1 cellular context compared by ENCODE assay signal in the genomic region with DNA sequence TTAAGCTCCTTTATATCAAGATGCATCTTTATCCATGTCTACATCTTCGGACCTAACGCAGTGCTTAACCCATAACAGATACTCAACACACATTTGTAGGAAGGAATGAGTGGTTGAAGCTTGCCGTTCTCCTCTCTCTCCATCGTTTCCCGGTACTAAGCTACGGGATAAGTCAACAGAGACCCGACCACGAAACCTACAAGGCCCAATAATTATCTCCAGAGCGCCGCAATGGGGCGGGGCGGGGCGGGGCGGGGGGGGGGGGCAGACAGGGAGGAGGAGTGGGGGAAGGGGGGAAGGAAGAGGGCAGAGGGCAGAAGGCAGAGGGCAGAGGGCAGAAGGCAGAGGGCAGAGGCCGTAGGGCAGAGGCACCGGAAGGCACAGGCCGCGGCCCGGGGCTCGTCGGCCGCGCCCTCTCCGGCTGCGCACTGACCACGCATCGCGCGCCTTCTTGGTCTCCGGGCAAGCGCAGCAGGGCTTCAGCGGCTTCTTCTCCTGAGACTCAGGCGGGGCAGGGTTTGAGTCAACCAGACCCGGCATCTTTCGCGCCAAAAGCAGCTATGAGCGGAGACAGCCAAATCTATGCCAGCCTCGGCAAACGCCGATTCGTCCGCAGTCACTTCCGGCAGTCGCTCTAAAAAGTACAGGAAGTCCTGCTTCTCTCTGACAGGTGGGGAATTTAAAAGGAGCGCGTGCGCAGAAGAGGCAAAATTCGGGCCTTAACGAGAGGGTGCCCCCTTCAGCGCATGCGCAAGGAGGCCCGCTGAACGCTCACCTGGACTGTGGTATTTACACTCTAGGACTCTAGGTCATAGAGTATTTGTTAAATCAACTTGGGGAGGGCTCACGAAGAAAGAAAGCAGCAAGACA.
A peak's percentile ranks its signal among the peaks of the same experiment; 100 is the strongest.
TF ChIP-seq lines count a peak whose summit lies in the region.

A gene with protein sequence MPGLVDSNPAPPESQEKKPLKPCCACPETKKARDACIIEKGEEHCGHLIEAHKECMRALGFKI (minus strand): TSS at position 636 of the 870 bp plus-strand sequence. CDS start 96 bp downstream, at position 540.

TF ChIP-seq in HepG2, 621 proteins besides CTCF, POLR2A, EP300 and RAD21 (continued from another document and continues in another):
- TF ChIP-seq, protein P1, sequence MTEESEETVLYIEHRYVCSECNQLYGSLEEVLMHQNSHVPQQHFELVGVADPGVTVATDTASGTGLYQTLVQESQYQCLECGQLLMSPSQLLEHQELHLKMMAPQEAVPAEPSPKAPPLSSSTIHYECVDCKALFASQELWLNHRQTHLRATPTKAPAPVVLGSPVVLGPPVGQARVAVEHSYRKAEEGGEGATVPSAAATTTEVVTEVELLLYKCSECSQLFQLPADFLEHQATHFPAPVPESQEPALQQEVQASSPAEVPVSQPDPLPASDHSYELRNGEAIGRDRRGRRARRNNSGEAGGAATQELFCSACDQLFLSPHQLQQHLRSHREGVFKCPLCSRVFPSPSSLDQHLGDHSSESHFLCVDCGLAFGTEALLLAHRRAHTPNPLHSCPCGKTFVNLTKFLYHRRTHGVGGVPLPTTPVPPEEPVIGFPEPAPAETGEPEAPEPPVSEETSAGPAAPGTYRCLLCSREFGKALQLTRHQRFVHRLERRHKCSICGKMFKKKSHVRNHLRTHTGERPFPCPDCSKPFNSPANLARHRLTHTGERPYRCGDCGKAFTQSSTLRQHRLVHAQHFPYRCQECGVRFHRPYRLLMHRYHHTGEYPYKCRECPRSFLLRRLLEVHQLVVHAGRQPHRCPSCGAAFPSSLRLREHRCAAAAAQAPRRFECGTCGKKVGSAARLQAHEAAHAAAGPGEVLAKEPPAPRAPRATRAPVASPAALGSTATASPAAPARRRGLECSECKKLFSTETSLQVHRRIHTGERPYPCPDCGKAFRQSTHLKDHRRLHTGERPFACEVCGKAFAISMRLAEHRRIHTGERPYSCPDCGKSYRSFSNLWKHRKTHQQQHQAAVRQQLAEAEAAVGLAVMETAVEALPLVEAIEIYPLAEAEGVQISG (CRISPR knock-in tag; IDR thresholded peaks at IDR 0.05), result peak; percentile 99
- TF ChIP-seq KDM5A (IDR thresholded peaks at IDR 0.05; ENCODE audit: borderline replicate concordance, low read length) (0 out of 2 replicates have a peak, but pooled peaks have one; percentile 40), ZNF329 (CRISPR knock-in tag; IDR thresholded peaks at IDR 0.05; ENCODE audit: low read depth) (no peak), ZBTB38 (CRISPR knock-in tag; IDR thresholded peaks at IDR 0.05) (peak; percentile 57; the same call in 1 of the 2 replicates), RNF2 (conservative IDR thresholded peaks at IDR 0.05; ENCODE audit: low read depth) (0 out of 2 replicates have a peak, but pooled peaks have one; percentile 43), NR2C2 (CRISPR knock-in tag; IDR thresholded peaks at IDR 0.05; ENCODE audit: borderline replicate concordance) (peak; percentile 98), EHMT2 (IDR thresholded peaks at IDR 0.05; ENCODE audit: borderline replicate concordance, low read depth, low read length) (no peak; the same call in 1 of the 2 replicates), ZNF546 (CRISPR knock-in tag; conservative IDR thresholded peaks at IDR 0.05) (no peak), NFRKB (IDR thresholded peaks at IDR 0.05) (no peak), CHD2 (IDR thresholded peaks at IDR 0.05; ENCODE audit: low read depth, low read length) (peak; percentile 80), PHF20 (CRISPR knock-in tag; IDR thresholded peaks at IDR 0.05) (peak; percentile 93), ZNF451 (CRISPR knock-in tag; IDR thresholded peaks at IDR 0.05) (no peak), HNRNPK (IDR thresholded peaks at IDR 0.05; ENCODE audit: low read depth, low read length, poor library complexity, severe bottlenecking) (peak; percentile 97), ZNF501 (CRISPR knock-in tag; IDR thresholded peaks at IDR 0.05) (peak; percentile 64), ETV5 (CRISPR knock-in tag; IDR thresholded peaks at IDR 0.05; ENCODE audit: borderline replicate concordance) (peak; percentile 77), ATAD3A (CRISPR knock-in tag; IDR thresholded peaks at IDR 0.05) (no peak), MXI1 (IDR thresholded peaks at IDR 0.05; ENCODE audit: borderline replicate concordance, low read depth, low read length) (peak; percentile 39; the same call in 1 of the 3 replicates), ZNF737 (CRISPR knock-in tag; IDR thresholded peaks at IDR 0.05; ENCODE audit: borderline replicate concordance) (no peak), NRL (CRISPR knock-in tag; IDR thresholded peaks at IDR 0.05; ENCODE audit: borderline replicate concordance) (peak; percentile 64; the same call in 1 of the 2 replicates), KAT8 (CRISPR knock-in tag; IDR thresholded peaks at IDR 0.05) (peak; percentile 97), MTA3 (CRISPR knock-in tag; IDR thresholded peaks at IDR 0.05) (no peak), YEATS2 (CRISPR knock-in tag; IDR thresholded peaks at IDR 0.05; ENCODE audit: borderline replicate concordance) (peak; percentile 68; the same call in 1 of the 2 replicates), MBD4 (IDR thresholded peaks at IDR 0.05; ENCODE audit: borderline replicate concordance, low read length) (no peak), NFYB (CRISPR knock-in tag; IDR thresholded peaks at IDR 0.05) (peak; percentile 66), ZNF768 (CRISPR knock-in tag; IDR thresholded peaks at IDR 0.05) (peak; percentile 58; the same call in 1 of the 2 replicates), ZNF772 (CRISPR knock-in tag; IDR thresholded peaks at IDR 0.05) (peak; percentile 90), NCOR1 (IDR thresholded peaks at IDR 0.05; ENCODE audit: borderline replicate concordance, low read length) (no peak), GATAD1 (CRISPR knock-in tag; IDR thresholded peaks at IDR 0.05) (peak; percentile 84), ZNF530 (CRISPR knock-in tag; IDR thresholded peaks at IDR 0.05; ENCODE audit: low read depth) (no peak), NKX3-1 (CRISPR knock-in tag; IDR thresholded peaks at IDR 0.05) (0 out of 2 replicates have a peak, but pooled peaks have one; percentile 20), ZFYVE20 (CRISPR knock-in tag; IDR thresholded peaks at IDR 0.05; ENCODE audit: borderline replicate concordance, low read depth) (no peak), ERF (CRISPR knock-in tag; IDR thresholded peaks at IDR 0.05) (peak; percentile 70; the same call in 1 of the 2 replicates), ELF1 (CRISPR knock-in tag; IDR thresholded peaks at IDR 0.05) (peak; percentile 95), ATF1 (CRISPR knock-in tag; IDR thresholded peaks at IDR 0.05) (peak; percentile 72; the same call in 1 of the 2 replicates), MTA1 (CRISPR knock-in tag; IDR thresholded peaks at IDR 0.05; ENCODE audit: borderline replicate concordance) (peak; percentile 59; the same call in 1 of the 2 replicates), PAWR (CRISPR knock-in tag; IDR thresholded peaks at IDR 0.05; ENCODE audit: borderline replicate concordance) (no peak), ZNF761 (CRISPR knock-in tag; conservative IDR thresholded peaks at IDR 0.05) (0 out of 2 replicates have a peak, but pooled peaks have one; percentile 23), FOXM1 (CRISPR knock-in tag; IDR thresholded peaks at IDR 0.05) (no peak)
- TF ChIP-seq, protein P2, sequence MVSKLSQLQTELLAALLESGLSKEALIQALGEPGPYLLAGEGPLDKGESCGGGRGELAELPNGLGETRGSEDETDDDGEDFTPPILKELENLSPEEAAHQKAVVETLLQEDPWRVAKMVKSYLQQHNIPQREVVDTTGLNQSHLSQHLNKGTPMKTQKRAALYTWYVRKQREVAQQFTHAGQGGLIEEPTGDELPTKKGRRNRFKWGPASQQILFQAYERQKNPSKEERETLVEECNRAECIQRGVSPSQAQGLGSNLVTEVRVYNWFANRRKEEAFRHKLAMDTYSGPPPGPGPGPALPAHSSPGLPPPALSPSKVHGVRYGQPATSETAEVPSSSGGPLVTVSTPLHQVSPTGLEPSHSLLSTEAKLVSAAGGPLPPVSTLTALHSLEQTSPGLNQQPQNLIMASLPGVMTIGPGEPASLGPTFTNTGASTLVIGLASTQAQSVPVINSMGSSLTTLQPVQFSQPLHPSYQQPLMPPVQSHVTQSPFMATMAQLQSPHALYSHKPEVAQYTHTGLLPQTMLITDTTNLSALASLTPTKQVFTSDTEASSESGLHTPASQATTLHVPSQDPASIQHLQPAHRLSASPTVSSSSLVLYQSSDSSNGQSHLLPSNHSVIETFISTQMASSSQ (IDR thresholded peaks at IDR 0.05; ENCODE audit: low read depth), result no peak
- TF ChIP-seq, protein P2 (CRISPR knock-in tag; IDR thresholded peaks at IDR 0.05; ENCODE audit: borderline replicate concordance), result peak; percentile 29; the same call in 1 of the 2 replicates
- TF ChIP-seq, protein P3, sequence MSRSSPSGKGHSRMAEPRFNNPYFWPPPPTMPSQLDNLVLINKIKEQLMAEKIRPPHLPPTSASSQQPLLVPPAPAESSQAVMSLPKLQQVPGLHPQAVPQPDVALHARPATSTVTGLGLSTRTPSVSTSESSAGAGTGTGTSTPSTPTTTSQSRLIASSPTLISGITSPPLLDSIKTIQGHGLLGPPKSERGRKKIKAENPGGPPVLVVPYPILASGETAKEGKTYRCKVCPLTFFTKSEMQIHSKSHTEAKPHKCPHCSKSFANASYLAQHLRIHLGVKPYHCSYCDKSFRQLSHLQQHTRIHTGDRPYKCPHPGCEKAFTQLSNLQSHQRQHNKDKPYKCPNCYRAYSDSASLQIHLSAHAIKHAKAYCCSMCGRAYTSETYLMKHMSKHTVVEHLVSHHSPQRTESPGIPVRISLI (CRISPR knock-in tag; IDR thresholded peaks at IDR 0.05; ENCODE audit: borderline replicate concordance), result no peak
- TF ChIP-seq, protein P4, sequence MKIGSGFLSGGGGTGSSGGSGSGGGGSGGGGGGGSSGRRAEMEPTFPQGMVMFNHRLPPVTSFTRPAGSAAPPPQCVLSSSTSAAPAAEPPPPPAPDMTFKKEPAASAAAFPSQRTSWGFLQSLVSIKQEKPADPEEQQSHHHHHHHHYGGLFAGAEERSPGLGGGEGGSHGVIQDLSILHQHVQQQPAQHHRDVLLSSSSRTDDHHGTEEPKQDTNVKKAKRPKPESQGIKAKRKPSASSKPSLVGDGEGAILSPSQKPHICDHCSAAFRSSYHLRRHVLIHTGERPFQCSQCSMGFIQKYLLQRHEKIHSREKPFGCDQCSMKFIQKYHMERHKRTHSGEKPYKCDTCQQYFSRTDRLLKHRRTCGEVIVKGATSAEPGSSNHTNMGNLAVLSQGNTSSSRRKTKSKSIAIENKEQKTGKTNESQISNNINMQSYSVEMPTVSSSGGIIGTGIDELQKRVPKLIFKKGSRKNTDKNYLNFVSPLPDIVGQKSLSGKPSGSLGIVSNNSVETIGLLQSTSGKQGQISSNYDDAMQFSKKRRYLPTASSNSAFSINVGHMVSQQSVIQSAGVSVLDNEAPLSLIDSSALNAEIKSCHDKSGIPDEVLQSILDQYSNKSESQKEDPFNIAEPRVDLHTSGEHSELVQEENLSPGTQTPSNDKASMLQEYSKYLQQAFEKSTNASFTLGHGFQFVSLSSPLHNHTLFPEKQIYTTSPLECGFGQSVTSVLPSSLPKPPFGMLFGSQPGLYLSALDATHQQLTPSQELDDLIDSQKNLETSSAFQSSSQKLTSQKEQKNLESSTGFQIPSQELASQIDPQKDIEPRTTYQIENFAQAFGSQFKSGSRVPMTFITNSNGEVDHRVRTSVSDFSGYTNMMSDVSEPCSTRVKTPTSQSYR (CRISPR knock-in tag; IDR thresholded peaks at IDR 0.05; ENCODE audit: borderline replicate concordance), result peak; percentile 71; the same call in 1 of the 2 replicates
- TF ChIP-seq, protein P5, sequence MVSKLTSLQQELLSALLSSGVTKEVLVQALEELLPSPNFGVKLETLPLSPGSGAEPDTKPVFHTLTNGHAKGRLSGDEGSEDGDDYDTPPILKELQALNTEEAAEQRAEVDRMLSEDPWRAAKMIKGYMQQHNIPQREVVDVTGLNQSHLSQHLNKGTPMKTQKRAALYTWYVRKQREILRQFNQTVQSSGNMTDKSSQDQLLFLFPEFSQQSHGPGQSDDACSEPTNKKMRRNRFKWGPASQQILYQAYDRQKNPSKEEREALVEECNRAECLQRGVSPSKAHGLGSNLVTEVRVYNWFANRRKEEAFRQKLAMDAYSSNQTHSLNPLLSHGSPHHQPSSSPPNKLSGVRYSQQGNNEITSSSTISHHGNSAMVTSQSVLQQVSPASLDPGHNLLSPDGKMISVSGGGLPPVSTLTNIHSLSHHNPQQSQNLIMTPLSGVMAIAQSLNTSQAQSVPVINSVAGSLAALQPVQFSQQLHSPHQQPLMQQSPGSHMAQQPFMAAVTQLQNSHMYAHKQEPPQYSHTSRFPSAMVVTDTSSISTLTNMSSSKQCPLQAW (CRISPR knock-in tag; IDR thresholded peaks at IDR 0.05), result peak; percentile 30; the same call in 1 of the 2 replicates
